Comparison of ENCODE assay signal across 1 cellular context in genomic region chr3:69864751-69865150, GRCh38.
TF ChIP-seq lines count a peak whose summit lies in the region.

No MANE protein-coding gene starts in this region.

TF ChIP-seq in IMR-90, 13 proteins besides CTCF, POLR2A, EP300 and RAD21:
- TF ChIP-seq ELK1 (IDR thresholded peaks at IDR 0.05; ENCODE audit: borderline replicate concordance, low read depth, low read length) (no peak), RCOR1 (IDR thresholded peaks at IDR 0.05; ENCODE audit: insufficient replicate concordance, low read length) (no peak), MAZ (IDR thresholded peaks at IDR 0.05; ENCODE audit: borderline replicate concordance, low read depth, low read length) (no peak), CHD1 (IDR thresholded peaks at IDR 0.05; ENCODE audit: low read depth, low read length) (no peak), USF2 (IDR thresholded peaks at IDR 0.05; ENCODE audit: low read depth, low read length) (no peak), FOS (IDR thresholded peaks at IDR 0.05; ENCODE audit: low read depth, low read length) (no peak), CEBPB (IDR thresholded peaks at IDR 0.05; ENCODE audit: low read depth, low read length) (no peak), MXI1 (IDR thresholded peaks at IDR 0.05; ENCODE audit: borderline replicate concordance, low read depth, low read length) (no peak), NFE2L2 (IDR thresholded peaks at IDR 0.05; ENCODE audit: low read depth, low read length) (no peak), MAFK (IDR thresholded peaks at IDR 0.05; ENCODE audit: low read depth, low read length) (no peak), SMC3 (IDR thresholded peaks at IDR 0.05; ENCODE audit: low read depth, low read length) (no peak), RFX5 (IDR thresholded peaks at IDR 0.05; ENCODE audit: low read depth, low read length) (no peak), BHLHE40 (IDR thresholded peaks at IDR 0.05; ENCODE audit: low read depth, low read length) (no peak)
